ENCODE assay signal across 12 cellular contexts in the genomic region with DNA sequence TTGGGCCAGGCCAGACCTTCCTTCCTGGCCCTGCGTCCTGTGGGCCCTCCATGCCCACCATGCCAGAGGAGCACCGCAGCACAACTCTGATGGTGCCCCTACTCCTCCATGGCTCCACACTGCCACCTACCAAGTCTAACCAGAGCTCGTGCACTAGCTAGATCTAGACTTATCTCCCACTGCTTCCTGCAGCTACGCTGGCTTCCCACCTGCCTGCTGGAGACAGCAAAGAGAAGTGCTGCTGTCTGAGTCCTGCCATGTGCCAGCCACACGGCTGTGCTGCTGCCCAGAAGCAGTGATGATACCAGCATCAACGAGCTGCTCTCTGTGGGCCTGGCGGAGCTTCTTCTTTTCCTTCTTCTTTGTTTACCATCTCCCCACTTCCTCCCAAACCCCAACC. TPM values are rescaled to one million over a fixed set of nuclear protein-coding genes. Genes with fewer than 3 reads are reported as not detected.
DNase-seq lines count a peak whose midpoint lies in the region; ATAC-seq and TF ChIP-seq lines count a peak whose summit lies in the region.
"Had no signal": no experiment of that assay in that cellular context is flagged by ENCODE, and none has a peak within 500 bp of the region (broad histone marks: within the 10 kb centered on the region; RNA-seq: fewer than 3 reads in every experiment).

No MANE protein-coding gene starts in this region.

- peak; percentile 16 for DNase-seq in activated CD4-positive, CD25-positive, alpha-beta regulatory T cell treated with anti-CD3 and anti-CD28 coated beads, Interleukin-2, amount 50 U/mL, for 72 hours
- no peak for DNase-seq in activated CD4-positive, CD25-positive, alpha-beta regulatory T cell (lab: John Stamatoyannopoulos, UW)
- DNase-seq in HL-60 (ENCODE audit: low read depth in 1 of 2, low spot score in 1 of 2) (peak in 1 of 2 experiments; percentile 80), OCI-LY7 (ENCODE audit: low spot score) (no peak), fibroblast of mammary gland (ENCODE audit: low read depth) (no peak), SK-N-DZ (ENCODE audit: low spot score) (no peak)
- no peak for DNase-seq in CD4-positive, alpha-beta T cell
- DNase-seq: GM23248, kidney, transverse colon had no signal

- no peaks in the 10 kb centered on the region for H3K27me3 ChIP-seq in HL-60 (ENCODE audit: insufficient read depth, poor library complexity, severe bottlenecking)
- H3K27me3 ChIP-seq in CD4-positive, alpha-beta T cell (ENCODE audit: control insufficient read depth, insufficient read depth, low read length) = no peaks in the 10 kb centered on the region
- H3K27me3 ChIP-seq: transverse colon had no signal

- H3K36me3 Mint-ChIP-seq in CD4-positive, alpha-beta T cell (ENCODE audit: low read depth) = no peaks in the 10 kb centered on the region

- H3K4me1 Mint-ChIP-seq in CD4-positive, alpha-beta T cell (ENCODE audit: low read depth) = peaks cover 7% of the 10 kb centered on the region

- no peak overlapping the region for H2AFZ ChIP-seq in OCI-LY7 (ENCODE audit: low read length)
- H2AFZ ChIP-seq: GM23248 had no signal

- H3K27ac ChIP-seq in HL-60 (replicated peaks) = no peak overlapping the region
- H3K27ac ChIP-seq in OCI-LY7 (ENCODE audit: low read depth, low read length, poor library complexity, severe bottlenecking) = no peak overlapping the region
- H3K27ac ChIP-seq in CD4-positive, alpha-beta T cell (ENCODE audit: low read depth, low read length) = no peak overlapping the region
- H3K27ac ChIP-seq: GM23248, transverse colon had no signal

- peak; percentile 2 for TF ChIP-seq CTCF in HL-60 (IDR thresholded peaks at IDR 0.05; ENCODE audit: insufficient read depth, low read length)
- peak; percentile 36; the same call in 1 of the 2 replicates for TF ChIP-seq CTCF in OCI-LY7 (conservative IDR thresholded peaks at IDR 0.05; ENCODE audit: low read length)
- peak; percentile 1 for TF ChIP-seq CTCF in fibroblast of mammary gland (conservative IDR thresholded peaks at IDR 0.05; ENCODE audit: control insufficient read depth, insufficient read depth, low read depth, low read length)
- no peak for TF ChIP-seq CTCF in CD4-positive, alpha-beta T cell (IDR thresholded peaks at IDR 0.05)

- H3K4me1 ChIP-seq in OCI-LY7 (ENCODE audit: insufficient read depth, low read length, poor library complexity, severe bottlenecking) = no peaks in the 10 kb centered on the region

- POLR2A ChIA-PET in OCI-LY7 (lab: Charles Lee) = no interaction called here
- POLR2A ChIA-PET in CD4-positive, alpha-beta T cell (lab: Charles Lee) = no interaction called here

- no peaks in the 10 kb centered on the region for H3K36me3 ChIP-seq in OCI-LY7 (ENCODE audit: insufficient read depth, low read length)
- H3K36me3 ChIP-seq: transverse colon had no signal

- no peaks in the 10 kb centered on the region for H4K20me1 ChIP-seq in OCI-LY7 (ENCODE audit: insufficient read depth, low read length)

- H3K27ac Mint-ChIP-seq in CD4-positive, alpha-beta T cell = no peak overlapping the region

- CTCF ChIA-PET in OCI-LY7 (lab: Charles Lee; ENCODE audit: unreplicated experiment) = no interaction called here
- CTCF ChIA-PET in CD4-positive, alpha-beta T cell (lab: Charles Lee) = no interaction called here

- H3K4me2 ChIP-seq in OCI-LY7 (ENCODE audit: low read length) = no peak overlapping the region

- H3K9me3 ChIP-seq in OCI-LY7 (ENCODE audit: low read length) = no peaks in the 10 kb centered on the region
- H3K9me3 ChIP-seq in CD4-positive, alpha-beta T cell (ENCODE audit: control insufficient read depth, low read length) = no peaks in the 10 kb centered on the region

- BruUV-seq in OCI-LY7 (replicated peaks; lab: Mats Ljungman, UMichigan) = no TSS peak

- H3K9me3 Mint-ChIP-seq in CD4-positive, alpha-beta T cell = peaks cover 5% of the 10 kb centered on the region

- intact Hi-C loops in OCI-LY7 (cut with micrococcal nuclease; ENCODE audit: unreplicated experiment) = no loop called here
- intact Hi-C loops in CD4-positive, alpha-beta T cell (cut with DNase I, micrococcal nuclease) = no loop called here

- H3K4me3 ChIP-seq in HL-60 (replicated peaks; ENCODE audit: insufficient read depth, low read length) (no peak overlapping the region), OCI-LY7 (ENCODE audit: low read depth, low read length, poor library complexity, severe bottlenecking) (no peak overlapping the region), fibroblast of mammary gland (ENCODE audit: control insufficient read depth, low read depth, low read length) (no peak overlapping the region)
- H3K4me3 ChIP-seq: GM23248, transverse colon had no signal

- H3K4me3 Mint-ChIP-seq in CD4-positive, alpha-beta T cell = no peak overlapping the region

- no peaks in the 10 kb centered on the region for H3K27me3 Mint-ChIP-seq in CD4-positive, alpha-beta T cell

- H3K9me2 ChIP-seq in OCI-LY7 (ENCODE audit: insufficient read depth, low read length) = no peaks in the 10 kb centered on the region

- no peak for ATAC-seq in GM21381 (IDR thresholded peaks at IDR 0.05; ENCODE audit: unreplicated experiment)
- no peak for ATAC-seq in CD4-positive, alpha-beta T cell (ENCODE audit: poor library complexity)

- no peaks in the 10 kb centered on the region for H3K79me2 ChIP-seq in OCI-LY7 (ENCODE audit: insufficient read depth, low read depth, low read length)

RNA-seq across cellular contexts. Expression of gene GUCA2B, which starts 4.5 kb away (rescaled TPM):
- not detected in 2 replicates for total RNA-seq in OCI-LY7 (2014; rRNA removed; shearing (Covaris generic))
- not detected in 2 replicates for total RNA-seq in OCI-LY7 (2022)
- polyA plus RNA-seq in SK-N-DZ (2014; cell fraction: cytosol; rRNA removed) = not detected in 2 replicates
- polyA plus RNA-seq in SK-N-DZ (2014; cell fraction: nucleus; rRNA removed) = not detected in 2 replicates
- not detected for total RNA-seq in CD4-positive, alpha-beta T cell
- total RNA-seq: G401, GM23248, kidney had no signal
- polyA plus RNA-seq: GM23248 had no signal

RNA-seq across cellular contexts. Expression of gene GUCA2A, which starts 6.9 kb away (rescaled TPM):
- not detected in 2 replicates for total RNA-seq in OCI-LY7 (2014; rRNA removed; shearing (Covaris generic))
- total RNA-seq in OCI-LY7 (2022) = not detected in 2 replicates
- polyA plus RNA-seq in SK-N-DZ (2014; cell fraction: cytosol; rRNA removed) = not detected in 2 replicates
- polyA plus RNA-seq in SK-N-DZ (2014; cell fraction: nucleus; rRNA removed) = not detected in 2 replicates
- not detected for total RNA-seq in CD4-positive, alpha-beta T cell
- total RNA-seq: G401, GM23248, kidney had no signal
- polyA plus RNA-seq: GM23248 had no signal
